Comparison of ENCODE assay signal across 14 cellular contexts in the genomic region with DNA sequence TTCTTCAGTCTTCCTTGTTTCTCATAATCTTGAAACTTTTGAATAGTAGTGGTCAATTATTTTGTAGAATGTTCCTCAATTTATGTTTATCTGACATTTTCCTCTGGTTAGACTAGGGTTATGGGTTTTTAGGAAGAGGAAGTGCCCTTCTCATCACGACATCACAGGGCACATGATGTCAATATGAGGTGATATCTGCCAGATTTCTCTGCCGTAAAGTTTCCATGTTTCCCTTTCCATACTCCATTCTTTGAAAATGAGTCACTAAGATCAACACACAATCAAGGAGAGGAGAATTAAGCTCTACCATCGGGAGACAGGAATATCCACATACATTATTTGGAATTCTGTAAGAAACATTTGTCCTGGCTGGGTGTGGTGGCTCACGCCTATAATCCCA. TPM values are rescaled to one million over a fixed set of nuclear protein-coding genes. Genes with fewer than 3 reads are reported as not detected.
A peak's percentile ranks its signal among the peaks of the same experiment; 100 is the strongest.
DNase-seq lines count a peak whose midpoint lies in the region; ATAC-seq and TF ChIP-seq lines count a peak whose summit lies in the region.
"Had no signal": no experiment of that assay in that cellular context is flagged by ENCODE, and none has a peak within 500 bp of the region (broad histone marks: within the 10 kb centered on the region; RNA-seq: fewer than 3 reads in every experiment).

No MANE protein-coding gene starts in this region.

- H3K27me3 ChIP-seq in prostate gland (replicated peaks; ENCODE audit: insufficient read depth), result no peaks in the 10 kb centered on the region
- H3K27me3 ChIP-seq: SJCRH30 had no signal

- DNase-seq in AG10803 (ENCODE audit: low read depth) (peak; percentile 40), HS-27A (ENCODE audit: low read depth) (peak; percentile 22), amniotic stem cell (lab: John Stamatoyannopoulos, UW) (peak; percentile 4), kidney tubule cell (ENCODE audit: low spot score) (peak; percentile 28), prostate gland (ENCODE audit: low spot score) (no peak), NCI-H1417 treated with DMSO at 0.1 percent for 48 hours (lab: John Stamatoyannopoulos, UW) (no peak)
- DNase-seq: activated CD4-positive, alpha-beta T cell treated with anti-CD3 and anti-CD28 coated beads, Interleukin-2, amount 50 U/mL, for 1 hour; activated naive CD4-positive, alpha-beta T cell treated with anti-CD3 and anti-CD28 coated beads for 36 hours; CD4-positive, alpha-beta memory T cell; effector CD4-positive, alpha-beta T cell; NCI-H2171 treated with DMSO at 0.1 percent for 48 hours; SJCRH30 had no signal

- 68% methylated on average over 4 of the region's 4 CpGs for WGBS in prostate gland

- H3K4me3 ChIP-seq in AG10803 (ENCODE audit: low read length) (no peak overlapping the region), prostate gland (no peak overlapping the region)
- H3K4me3 ChIP-seq: SJCRH30 had no signal

- no peak overlapping the region for H3K27ac ChIP-seq in prostate gland
- H3K27ac ChIP-seq: SJCRH30 had no signal

- no peaks in the 10 kb centered on the region for H3K4me1 ChIP-seq in prostate gland (replicated peaks)
- H3K4me1 ChIP-seq: SJCRH30 had no signal

- TF ChIP-seq CTCF in AG10803 (conservative IDR thresholded peaks at IDR 0.05; ENCODE audit: low read length) (no peak), prostate gland (IDR thresholded peaks at IDR 0.05) (no peak)

- TF ChIP-seq POLR2A in prostate gland (IDR thresholded peaks at IDR 0.05), result no peak

- no peaks in the 10 kb centered on the region for H3K36me3 ChIP-seq in prostate gland
- H3K36me3 ChIP-seq: SJCRH30 had no signal

- intact Hi-C loops in prostate gland (cut with DNase I), result no loop called here

- ATAC-seq in HG02885 (IDR thresholded peaks at IDR 0.05; ENCODE audit: poor library complexity, unreplicated experiment), result no peak
- no peak for ATAC-seq in GM21576 (IDR thresholded peaks at IDR 0.05; ENCODE audit: unreplicated experiment)

- no peaks in the 10 kb centered on the region for H3K9me3 ChIP-seq in prostate gland
- H3K9me3 ChIP-seq: SJCRH30 had no signal

RNA-seq across cellular contexts. Expression of gene RP2, which starts 28.4 kb away (rescaled TPM):
- 1 to 10 TPM; 6.0 to 7.6 TPM for total RNA-seq in prostate gland

RNA-seq across cellular contexts. Expression of gene JADE3, which starts 46.9 kb away (rescaled TPM):
- total RNA-seq in prostate gland, result 10 to 100 TPM in 1 of 2 donors, 1 to 10 TPM in 1; 6.8 to 17.2 TPM

Comparison
In these comparisons a context has a peak if more than half of its experiments do, and no peak if none do; other contexts are left out.
1. DNase-seq: peak in AG10803 (single experiment), HS-27A (single experiment), amniotic stem cell (single experiment) and kidney tubule cell (single experiment); none in prostate gland (single experiment) and NCI-H1417 treated with DMSO at 0.1 percent for 48 hours (single experiment).